ENCODE assay signal across 23 cellular contexts in the genomic region with DNA sequence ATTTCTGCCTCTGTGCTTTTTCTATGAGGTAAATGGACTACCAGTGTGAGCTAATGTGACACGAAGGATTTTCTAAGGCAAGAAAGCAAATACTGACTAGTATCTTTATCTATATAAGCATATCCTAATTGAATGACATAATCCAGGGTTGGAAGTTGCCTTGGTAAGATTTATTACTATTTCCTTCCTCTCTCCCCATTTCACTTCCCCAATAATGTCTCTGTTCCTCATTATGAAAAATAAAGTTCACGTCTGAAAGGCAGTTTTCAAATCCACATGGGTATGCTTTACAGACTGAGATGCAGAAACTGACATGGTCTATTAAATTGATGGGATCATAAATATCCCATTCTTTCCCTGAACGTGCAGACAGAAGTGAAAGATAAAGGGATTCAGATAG.
A peak's percentile ranks its signal among the peaks of the same experiment; 100 is the strongest.
DNase-seq lines count a peak whose midpoint lies in the region; ATAC-seq and TF ChIP-seq lines count a peak whose summit lies in the region.
"Had no signal": no experiment of that assay in that cellular context is flagged by ENCODE, and none has a peak within 500 bp of the region (broad histone marks: within the 10 kb centered on the region; RNA-seq: fewer than 3 reads in every experiment).

No MANE protein-coding gene starts in this region.

- H3K9ac ChIP-seq in mesendoderm (ENCODE audit: low read length), result no peak overlapping the region
- H3K9ac ChIP-seq: BLaER1 had no signal

- no peak overlapping the region for H3K4me3 Mint-ChIP-seq in mesothelial cell of epicardium
- H3K4me3 Mint-ChIP-seq: activated CD8-positive, alpha-beta T cell treated with anti-CD3 and anti-CD28 coated beads for 36 hours; activated naive CD8-positive, alpha-beta T cell treated with anti-CD3 and anti-CD28 coated beads, Interleukin-2, amount 10 ng/mL, durations not matched to agents 7 days and 5 days; central memory CD8-positive, alpha-beta T cell; H9 had no signal

- peaks cover 3% of the 10 kb centered on the region for H3K27me3 Mint-ChIP-seq in mesothelial cell of epicardium (ENCODE audit: low read depth)
- H3K27me3 Mint-ChIP-seq: activated CD8-positive, alpha-beta T cell treated with anti-CD3 and anti-CD28 coated beads for 36 hours; central memory CD8-positive, alpha-beta T cell had no signal

- H3K4ac ChIP-seq in mesendoderm (ENCODE audit: low read depth, low read length), result no peak overlapping the region

- no peak overlapping the region for H3K4me3 ChIP-seq in mesendoderm (ENCODE audit: low read length)
- H3K4me3 ChIP-seq: BLaER1, Peyer's patch, prostate gland had no signal

- no CpG with 5 or more reads among the region's 3 CpGs for WGBS in mesendoderm (ENCODE audit: extremely low coverage, insufficient coverage, low lambda C conversion rate)

- peaks cover 37% of the 10 kb centered on the region for H3K9me3 Mint-ChIP-seq in mesothelial cell of epicardium

- TF ChIP-seq CTCF in mesothelial cell of epicardium (IDR thresholded peaks at IDR 0.05; ENCODE audit: unreplicated experiment), result no peak

- no peaks in the 10 kb centered on the region for H3K79me1 ChIP-seq in mesendoderm (ENCODE audit: low read length)

- no peak overlapping the region for H2BK5ac ChIP-seq in mesendoderm (ENCODE audit: low read length)

- H3K18ac ChIP-seq in mesendoderm (ENCODE audit: low read length), result no peak overlapping the region

- H4K5ac ChIP-seq in mesendoderm (ENCODE audit: low read length), result no peak overlapping the region

- no peak overlapping the region for H3K27ac Mint-ChIP-seq in mesothelial cell of epicardium
- H3K27ac Mint-ChIP-seq: activated CD8-positive, alpha-beta T cell treated with anti-CD3 and anti-CD28 coated beads for 36 hours; activated naive CD8-positive, alpha-beta T cell treated with anti-CD3 and anti-CD28 coated beads, Interleukin-2, amount 10 ng/mL, durations not matched to agents 7 days and 5 days had no signal

- H2BK15ac ChIP-seq in mesendoderm (replicated peaks; ENCODE audit: low read depth), result no peak overlapping the region

- H3K23ac ChIP-seq in mesendoderm (ENCODE audit: low read length), result no peak overlapping the region

- no peak for ATAC-seq in HG02678 (IDR thresholded peaks at IDR 0.05; ENCODE audit: unreplicated experiment)
- ATAC-seq: activated CD4-positive, CD25-positive, alpha-beta regulatory T cell treated with anti-CD3 and anti-CD28 coated beads, Interleukin-2, amount 50 U/mL, for 24 hours; activated CD8-positive, alpha-beta T cell treated with anti-CD3 and anti-CD28 coated beads for 36 hours had no signal

- peaks cover 12% of the 10 kb centered on the region for H3K36me3 Mint-ChIP-seq in mesothelial cell of epicardium

- no peaks in the 10 kb centered on the region for H3K27me3 ChIP-seq in mesendoderm (ENCODE audit: insufficient read depth, low read length, poor library complexity)
- H3K27me3 ChIP-seq: BLaER1, Peyer's patch had no signal

- no peaks in the 10 kb centered on the region for H3K4me1 ChIP-seq in mesendoderm (ENCODE audit: control insufficient read depth, low read depth, low read length)
- H3K4me1 ChIP-seq: BLaER1, Peyer's patch, prostate gland had no signal

- peak; percentile 80 for DNase-seq in CD1c-positive myeloid dendritic cell (ENCODE audit: extremely low spot score)
- peak; percentile 4 for DNase-seq in NAMALWA (ENCODE audit: low spot score)
- DNase-seq in SKM-1 (lab: John Stamatoyannopoulos, UW; ENCODE audit: unreplicated experiment), result peak; percentile 66
- DNase-seq in mesendoderm, result no peak
- no peak for DNase-seq in GM03348 (ENCODE audit: low spot score)
- no peak for DNase-seq in mesothelial cell of epicardium (ENCODE audit: low spot score in 2 of 2, unreplicated experiment in 2 of 2)
- DNase-seq in UCSD-AML1 (lab: John Stamatoyannopoulos, UW; ENCODE audit: unreplicated experiment), result no peak
- DNase-seq: ACHN; activated CD8-positive, alpha-beta T cell treated with anti-CD3 and anti-CD28 coated beads for 36 hours; activated effector memory CD4-positive, alpha-beta T cell treated with Interleukin-2 at 50 U/mL for 16 hours; activated naive CD8-positive, alpha-beta T cell treated with anti-CD3 and anti-CD28 coated beads, Interleukin-2, amount 10 ng/mL, durations not matched to agents 7 days and 5 days; DMS79 treated with DMSO at 0.1 percent for 48 hours; H9; NCI-H1417 treated with DMSO at 0.1 percent for 48 hours; Peyer's patch; stimulated activated CD8-positive, alpha-beta memory T cell treated with anti-CD3 and anti-CD28 coated beads, Interleukin-4, amount 100 ng/mL, for 48 hours; T1000; trophoblast cell had no signal

- H3K79me2 ChIP-seq in mesendoderm (ENCODE audit: control insufficient read depth, insufficient read depth, low read length), result no peaks in the 10 kb centered on the region

- no peaks in the 10 kb centered on the region for H3K36me3 ChIP-seq in mesendoderm (ENCODE audit: control insufficient read depth, insufficient read depth, low read length)
- H3K36me3 ChIP-seq: BLaER1, Peyer's patch, prostate gland had no signal

- H2AK5ac ChIP-seq in mesendoderm (ENCODE audit: low read length), result no peak overlapping the region

- H3K27ac ChIP-seq in mesendoderm (ENCODE audit: low read depth, low read length), result no peak overlapping the region
- H3K27ac ChIP-seq: BLaER1, Peyer's patch, prostate gland had no signal

- peak overlapping the region; percentile 28 for H4K8ac ChIP-seq in mesendoderm (ENCODE audit: low read depth, low read length)

- H3K4me1 Mint-ChIP-seq in mesothelial cell of epicardium, result peaks cover 4% of the 10 kb centered on the region
- H3K4me1 Mint-ChIP-seq: activated naive CD8-positive, alpha-beta T cell treated with anti-CD3 and anti-CD28 coated beads, Interleukin-2, amount 10 ng/mL, durations not matched to agents 7 days and 5 days; H9 had no signal

- no peak overlapping the region for H3K56ac ChIP-seq in mesendoderm (ENCODE audit: low read length)

- no peak overlapping the region for H3K4me2 ChIP-seq in mesendoderm (ENCODE audit: low read length)
- H3K4me2 ChIP-seq: BLaER1 had no signal

- H2BK120ac ChIP-seq in mesendoderm (ENCODE audit: low read depth, low read length), result no peak overlapping the region

Comparison
In these comparisons a context has a peak if more than half of its experiments do, and no peak if none do; other contexts are left out.
1. DNase-seq: peak in CD1c-positive myeloid dendritic cell (single experiment), NAMALWA (single experiment) and SKM-1 (single experiment); none in mesendoderm (single experiment), GM03348 (single experiment), mesothelial cell of epicardium (0 of 2) and UCSD-AML1 (single experiment).